In genomic region chr3:53530205-53530604, GRCh38 we compare ENCODE assay signal across 27 cellular contexts. TPM values are rescaled to one million over a fixed set of nuclear protein-coding genes. Genes with fewer than 3 reads are reported as not detected.
"Had no signal": no experiment of that assay in that cellular context is flagged by ENCODE, and none has a peak within 500 bp of the region (broad histone marks: within the 10 kb centered on the region; RNA-seq: fewer than 3 reads in every experiment).

No MANE protein-coding gene starts in this region.

- H3K4me1 ChIP-seq: colonic mucosa, foreskin keratinocyte, heart left ventricle had no signal

- H3K4me3 Mint-ChIP-seq: dendritic cell treated with granulocyte-macrophage colony-stimulating factor and Interleukin-4, amounts not matched to agents 40 ng/mL and 50 ng/mL, for 4 days; effector memory CD8-positive, alpha-beta T cell; immature natural killer cell; mesothelial cell of epicardium had no signal

- H3K9me3 ChIP-seq: colonic mucosa, esophagus muscularis mucosa, gastroesophageal sphincter, heart left ventricle, left lung, lower lobe of right lung, mucosa of descending colon had no signal

- DNase-seq: colonic mucosa; cortex of kidney; effector CD8-positive, alpha-beta T cell; effector memory CD8-positive, alpha-beta T cell; foreskin keratinocyte; heart left ventricle; hypothalamus; immature natural killer cell; left cardiac atrium; left lung; left ventricle myocardium superior; lower lobe of right lung; mesenchymal stem cell; mucosa of descending colon had no signal

- H3K4me1 Mint-ChIP-seq: immature natural killer cell had no signal

- H3K4me2 ChIP-seq: hepatocyte had no signal

- H3K27ac ChIP-seq: colonic mucosa, esophagus muscularis mucosa, foreskin keratinocyte, gastroesophageal sphincter, heart left ventricle, hepatocyte, left lung, lower lobe of right lung had no signal

- FAIRE-seq: endothelial cell of umbilical vein, frontal cortex, islet of Langerhans, keratinocyte had no signal

- H3K36me3 ChIP-seq: colonic mucosa, esophagus muscularis mucosa, gastroesophageal sphincter, heart left ventricle, left lung, lower lobe of right lung had no signal

- H2AFZ ChIP-seq: hepatocyte had no signal

- H3K27me3 ChIP-seq: colonic mucosa, esophagus muscularis mucosa, gastroesophageal sphincter, hepatocyte had no signal

- H3K36me3 Mint-ChIP-seq: immature natural killer cell, mesothelial cell of epicardium had no signal

- H3K4me3 ChIP-seq: colonic mucosa, esophagus muscularis mucosa, gastroesophageal sphincter, heart left ventricle, hepatocyte, left lung, lower lobe of right lung, mucosa of descending colon had no signal

- H3K79me2 ChIP-seq: hepatocyte had no signal

- H3K9me3 Mint-ChIP-seq: dendritic cell treated with granulocyte-macrophage colony-stimulating factor and Interleukin-4, amounts not matched to agents 40 ng/mL and 50 ng/mL, for 4 days; effector memory CD8-positive, alpha-beta T cell; immature natural killer cell; mesothelial cell of epicardium had no signal

- H3K27ac Mint-ChIP-seq: dendritic cell treated with granulocyte-macrophage colony-stimulating factor and Interleukin-4, amounts not matched to agents 40 ng/mL and 50 ng/mL, for 4 days; effector memory CD8-positive, alpha-beta T cell; immature natural killer cell; mesothelial cell of epicardium had no signal

RNA-seq across cellular contexts. Expression of gene CACNA1D, which starts 35.8 kb away (rescaled TPM):
- total RNA-seq: dermis microvascular lymphatic vessel endothelial cell, endothelial cell of umbilical vein, fibroblast of villous mesenchyme, lung microvascular endothelial cell, myocyte had no signal
- polyA plus RNA-seq: foreskin keratinocyte, immature natural killer cell had no signal
